8 cellular contexts compared by ENCODE assay signal in genomic region chr18:41391616-41392610, GRCh38.
A peak's percentile ranks its signal among the peaks of the same experiment; 100 is the strongest.
DNase-seq lines count a peak whose midpoint lies in the region; ATAC-seq and TF ChIP-seq lines count a peak whose summit lies in the region.

No MANE protein-coding gene starts in this region.

- no peak overlapping the region for H3K27ac ChIP-seq in HL-60 (replicated peaks)
- no peak overlapping the region for H3K27ac ChIP-seq in mammary epithelial cell (ENCODE audit: insufficient read depth, low read depth, low read length)

- no peaks in the 10 kb centered on the region for H4K20me1 ChIP-seq in mammary epithelial cell (ENCODE audit: insufficient read depth, low read length)

- H3K9ac ChIP-seq in mammary epithelial cell (ENCODE audit: insufficient read depth, low read length) = peak overlapping the region; percentile 70

- TF ChIP-seq CTCF in HL-60 (IDR thresholded peaks at IDR 0.05; ENCODE audit: insufficient read depth, low read length) (peak; percentile 52), mammary epithelial cell (conservative IDR thresholded peaks at IDR 0.05 in 1 of 2, IDR thresholded peaks at IDR 0.05 in 1 of 2; ENCODE audit: extremely low read depth in 1 of 2, insufficient read depth in 1 of 2, low read depth in 1 of 2, low read length in 2 of 2) (peak; percentile 61 to 83)

- WGBS in mammary epithelial cell (ENCODE audit: low coverage, missing lambda C conversion rate) = 14% methylated on average over 11 of the region's 12 CpGs

- H3K27me3 ChIP-seq in HL-60 (ENCODE audit: insufficient read depth, poor library complexity, severe bottlenecking) (peaks cover 22% of the 10 kb centered on the region), mammary epithelial cell (ENCODE audit: insufficient read depth, low read length) (no peaks in the 10 kb centered on the region)

- BruUV-seq in mammary epithelial cell (replicated peaks; lab: Mats Ljungman, UMichigan) = no TSS peak

- H3K4me1 ChIP-seq in mammary epithelial cell (ENCODE audit: insufficient read depth, low read length) = peaks cover 5% of the 10 kb centered on the region

- DNase-seq in GDM1 (lab: John Stamatoyannopoulos, UW) (peak; percentile 16), HL-60 (ENCODE audit: low read depth in 1 of 2, low spot score in 1 of 2) (peak in 1 of 2 experiments; percentile 47), NCI-H69 (lab: John Stamatoyannopoulos, UW) (peak; percentile 96), mammary epithelial cell (peak; percentile 34), left lobe of liver (ENCODE audit: low spot score) (peak; percentile 52), NK-92 (lab: John Stamatoyannopoulos, UW; ENCODE audit: unreplicated experiment) (no peak)

- H3K36me3 ChIP-seq in mammary epithelial cell (ENCODE audit: insufficient read depth, low read length) = no peaks in the 10 kb centered on the region

- H3K4me3 ChIP-seq in HL-60 (replicated peaks; ENCODE audit: insufficient read depth, low read length) = no peak overlapping the region
- peak overlapping the region; percentile 34 to 61 (median 45) for H3K4me3 ChIP-seq in mammary epithelial cell (replicated peaks in 1 of 3; ENCODE audit: insufficient read depth in 1 of 3, low read depth in 2 of 3, low read length in 3 of 3)

- peak overlapping the region; percentile 71 for H3K4me2 ChIP-seq in mammary epithelial cell (ENCODE audit: insufficient read depth, low read depth, low read length)

- no peaks in the 10 kb centered on the region for H3K79me2 ChIP-seq in mammary epithelial cell (ENCODE audit: insufficient read depth, low read length)

- CTCF ChIA-PET in mammary epithelial cell (lab: Charles Lee; ENCODE audit: low non-redundant PET) = interaction anchor here (0.7 to 1.2 kb wide), 2 partner anchors 246 to 954 kb away, joined by 3 to 6 read pairs; no protein-coding TSS in a partner anchor

- in situ Hi-C loops in mammary epithelial cell (cut with MboI; ENCODE audit: low sequenced_read_pairs in 2 of 2) = loop anchor here in 1 of 2 donors (25.0 kb wide), 3 partner anchors 280 to 980 kb away; no protein-coding TSS in a partner anchor

- intact Hi-C loops in mammary epithelial cell (cut with micrococcal nuclease) = loop anchor here (1.0 to 10.0 kb wide), 5 partner anchors 296 to 1097 kb away; no protein-coding TSS in a partner anchor

- H2AFZ ChIP-seq in mammary epithelial cell (ENCODE audit: low read depth, low read length) = peak overlapping the region; percentile 81

- H3K9me3 ChIP-seq in mammary epithelial cell (replicated peaks; ENCODE audit: insufficient read depth, low read length) = no peaks in the 10 kb centered on the region

- ATAC-seq in left lobe of liver (peak; percentile 95), GM21423 (IDR thresholded peaks at IDR 0.05; ENCODE audit: unreplicated experiment) (no peak), GM19023 (IDR thresholded peaks at IDR 0.05; ENCODE audit: unreplicated experiment) (no peak)

- dilution Hi-C loops in mammary epithelial cell (cut with HindIII; ENCODE audit: low sequenced_read_pairs) = no loop called here
